Comparison of ENCODE assay signal across 2 cellular contexts in genomic region chr10:28798428-28798955, GRCh38.
TF ChIP-seq lines count a peak whose summit lies in the region.

No MANE protein-coding gene starts in this region.

TF ChIP-seq in HepG2, 621 proteins besides CTCF, POLR2A, EP300 and RAD21 (continued from another document):
- TF ChIP-seq ZMAT5 (CRISPR knock-in tag; IDR thresholded peaks at IDR 0.05; ENCODE audit: borderline replicate concordance, low read depth): no peak
- TF ChIP-seq CBX2 (IDR thresholded peaks at IDR 0.05; ENCODE audit: low read depth, low read length): no peak
- TF ChIP-seq CBX2 (CRISPR knock-in tag; IDR thresholded peaks at IDR 0.05; ENCODE audit: low read depth): no peak
- TF ChIP-seq GLMP (CRISPR knock-in tag; IDR thresholded peaks at IDR 0.05; ENCODE audit: borderline replicate concordance): no peak
- TF ChIP-seq ZNF253 (CRISPR knock-in tag; IDR thresholded peaks at IDR 0.05; ENCODE audit: borderline replicate concordance): no peak
- TF ChIP-seq NCOA2 (CRISPR knock-in tag; IDR thresholded peaks at IDR 0.05): no peak
- TF ChIP-seq, protein P1, sequence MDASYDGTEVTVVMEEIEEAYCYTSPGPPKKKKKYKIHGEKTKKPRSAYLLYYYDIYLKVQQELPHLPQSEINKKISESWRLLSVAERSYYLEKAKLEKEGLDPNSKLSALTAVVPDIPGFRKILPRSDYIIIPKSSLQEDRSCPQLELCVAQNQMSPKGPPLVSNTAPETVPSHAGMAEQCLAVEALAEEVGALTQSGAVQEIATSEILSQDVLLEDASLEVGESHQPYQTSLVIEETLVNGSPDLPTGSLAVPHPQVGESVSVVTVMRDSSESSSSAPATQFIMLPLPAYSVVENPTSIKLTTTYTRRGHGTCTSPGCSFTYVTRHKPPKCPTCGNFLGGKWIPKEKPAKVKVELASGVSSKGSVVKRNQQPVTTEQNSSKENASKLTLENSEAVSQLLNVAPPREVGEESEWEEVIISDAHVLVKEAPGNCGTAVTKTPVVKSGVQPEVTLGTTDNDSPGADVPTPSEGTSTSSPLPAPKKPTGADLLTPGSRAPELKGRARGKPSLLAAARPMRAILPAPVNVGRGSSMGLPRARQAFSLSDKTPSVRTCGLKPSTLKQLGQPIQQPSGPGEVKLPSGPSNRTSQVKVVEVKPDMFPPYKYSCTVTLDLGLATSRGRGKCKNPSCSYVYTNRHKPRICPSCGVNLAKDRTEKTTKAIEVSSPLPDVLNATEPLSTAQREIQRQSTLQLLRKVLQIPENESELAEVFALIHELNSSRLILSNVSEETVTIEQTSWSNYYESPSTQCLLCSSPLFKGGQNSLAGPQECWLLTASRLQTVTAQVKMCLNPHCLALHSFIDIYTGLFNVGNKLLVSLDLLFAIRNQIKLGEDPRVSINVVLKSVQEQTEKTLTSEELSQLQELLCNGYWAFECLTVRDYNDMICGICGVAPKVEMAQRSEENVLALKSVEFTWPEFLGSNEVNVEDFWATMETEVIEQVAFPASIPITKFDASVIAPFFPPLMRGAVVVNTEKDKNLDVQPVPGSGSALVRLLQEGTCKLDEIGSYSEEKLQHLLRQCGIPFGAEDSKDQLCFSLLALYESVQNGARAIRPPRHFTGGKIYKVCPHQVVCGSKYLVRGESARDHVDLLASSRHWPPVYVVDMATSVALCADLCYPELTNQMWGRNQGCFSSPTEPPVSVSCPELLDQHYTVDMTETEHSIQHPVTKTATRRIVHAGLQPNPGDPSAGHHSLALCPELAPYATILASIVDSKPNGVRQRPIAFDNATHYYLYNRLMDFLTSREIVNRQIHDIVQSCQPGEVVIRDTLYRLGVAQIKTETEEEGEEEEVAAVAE (CRISPR knock-in tag; IDR thresholded peaks at IDR 0.05; ENCODE audit: borderline replicate concordance): no peak

TF ChIP-seq in K562, 482 proteins besides CTCF, POLR2A, EP300 and RAD21 (continued from another document):
- TF ChIP-seq, protein P2, sequence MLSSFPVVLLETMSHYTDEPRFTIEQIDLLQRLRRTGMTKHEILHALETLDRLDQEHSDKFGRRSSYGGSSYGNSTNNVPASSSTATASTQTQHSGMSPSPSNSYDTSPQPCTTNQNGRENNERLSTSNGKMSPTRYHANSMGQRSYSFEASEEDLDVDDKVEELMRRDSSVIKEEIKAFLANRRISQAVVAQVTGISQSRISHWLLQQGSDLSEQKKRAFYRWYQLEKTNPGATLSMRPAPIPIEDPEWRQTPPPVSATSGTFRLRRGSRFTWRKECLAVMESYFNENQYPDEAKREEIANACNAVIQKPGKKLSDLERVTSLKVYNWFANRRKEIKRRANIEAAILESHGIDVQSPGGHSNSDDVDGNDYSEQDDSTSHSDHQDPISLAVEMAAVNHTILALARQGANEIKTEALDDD (IDR thresholded peaks at IDR 0.05): 0 out of 2 replicates have a peak, but pooled peaks have one; percentile 35
- TF ChIP-seq XRCC5 (IDR thresholded peaks at IDR 0.05; ENCODE audit: low read depth, low read length): no peak
- no peak for TF ChIP-seq HSF4 (CRISPR knock-in tag; IDR thresholded peaks at IDR 0.05; ENCODE audit: borderline replicate concordance)
